Comparison of ENCODE assay signal across 15 cellular contexts in genomic region chr16:14015017-14015416, GRCh38. TPM values are rescaled to one million over a fixed set of nuclear protein-coding genes. Genes with fewer than 3 reads are reported as not detected.
DNase-seq lines count a peak whose midpoint lies in the region; ATAC-seq, FAIRE-seq and TF ChIP-seq lines count a peak whose summit lies in the region.
"Had no signal": no experiment of that assay in that cellular context is flagged by ENCODE, and none has a peak within 500 bp of the region (broad histone marks: within the 10 kb centered on the region; RNA-seq: fewer than 3 reads in every experiment).

No MANE protein-coding gene starts in this region.

- no peaks in the 10 kb centered on the region for H4K20me1 ChIP-seq in osteoblast (ENCODE audit: insufficient read depth, low read length)

- H3K36me3 ChIP-seq in heart left ventricle (no peaks in the 10 kb centered on the region), osteoblast (ENCODE audit: insufficient read depth, low read length) (no peaks in the 10 kb centered on the region)
- H3K36me3 ChIP-seq: ovary had no signal

- H3K9me3 ChIP-seq in heart left ventricle (no peaks in the 10 kb centered on the region), osteoblast (ENCODE audit: low read depth, low read length) (no peaks in the 10 kb centered on the region)
- H3K9me3 ChIP-seq: ovary had no signal

- peak overlapping the region; percentile 12 for H2AFZ ChIP-seq in osteoblast (ENCODE audit: low read length)

- FAIRE-seq in H54 (lab: Jason Lieb, UNC): no peak
- FAIRE-seq: GM19239 had no signal

- intact Hi-C loops in heart left ventricle (cut with DNase I) (loop anchor here in 3 of 10 donors (5.0 to 10.0 kb wide), 3 partner anchors 50 to 60 kb away; partner anchors contain the start of gene MRTFB (in 1 of the 3)), left cardiac atrium (cut with DNase I) (loop anchor here in 1 of 2 donors (10.0 kb wide), 1 partner anchor 90 kb away; the partner anchor contains the start of gene ERCC4)

- H3K4me1 ChIP-seq in heart left ventricle (peaks cover 0 to 58% (median 31%) of the 10 kb centered on the region in 12 donors), osteoblast (ENCODE audit: insufficient read depth, low read length) (peaks cover 32% of the 10 kb centered on the region)

- H3K27ac ChIP-seq in heart left ventricle (peak overlapping the region in 11 of 12 donors; percentile 40 to 86 (median 67)), osteoblast (ENCODE audit: low read depth, low read length) (no peak overlapping the region)
- H3K27ac ChIP-seq: epithelial cell of prostate, ovary, SK-N-MC had no signal

- H3K4me3 ChIP-seq in heart left ventricle: peak overlapping the region in 10 of 12 donors; percentile 9 to 48 (median 34)
- H3K4me3 ChIP-seq in fibroblast of the aortic adventitia (ENCODE audit: low read depth, low read length): no peak overlapping the region
- H3K4me3 ChIP-seq in osteoblast (ENCODE audit: insufficient read depth, low read length): no peak overlapping the region
- H3K4me3 ChIP-seq: ovary, SK-N-MC had no signal

- ATAC-seq in heart left ventricle (no peak), left cardiac atrium (no peak), HG03460 (IDR thresholded peaks at IDR 0.05; ENCODE audit: unreplicated experiment) (no peak), GM21786 (IDR thresholded peaks at IDR 0.05; ENCODE audit: unreplicated experiment) (no peak)

- no peak for DNase-seq in heart left ventricle
- DNase-seq in left cardiac atrium: no peak
- peak; percentile 9 for DNase-seq in fibroblast of the aortic adventitia (ENCODE audit: low read depth)
- DNase-seq in osteoblast (ENCODE audit: insufficient read length, low spot score, missing footprints): no peak
- DNase-seq in stimulated activated CD4-positive, alpha-beta T cell treated with anti-CD3 and anti-CD28 coated beads, Interleukin-4, amount 100 ng/mL, for 4 hours: no peak
- no peak for DNase-seq in H54 (ENCODE audit: insufficient read length, low spot score)
- DNase-seq: activated T-cell treated with anti-CD3 and anti-CD28 coated beads, Interleukin-2, amount 50 U/mL, for 48 hours; NCI-H1436; NCI-H774; ovary had no signal

- no peaks in the 10 kb centered on the region for H3K27me3 ChIP-seq in heart left ventricle
- peaks cover 4% of the 10 kb centered on the region for H3K27me3 ChIP-seq in osteoblast (ENCODE audit: insufficient read depth, low read length)
- H3K27me3 ChIP-seq: ovary had no signal

- WGBS in heart left ventricle, 4 donors: 43 to 57% (median 51%) methylated on average over 5 of the region's 5 CpGs

- no peak for TF ChIP-seq CTCF in heart left ventricle (IDR thresholded peaks at IDR 0.05)
- TF ChIP-seq CTCF in fibroblast of the aortic adventitia (IDR thresholded peaks at IDR 0.05; ENCODE audit: insufficient read depth, low read length): no peak
- no peak for TF ChIP-seq CTCF in osteoblast (IDR thresholded peaks at IDR 0.05; ENCODE audit: extremely low read depth, low read depth, low read length)

- H3K4me2 ChIP-seq in osteoblast (ENCODE audit: insufficient read depth, low read length): peak overlapping the region; percentile 19

- H3K79me2 ChIP-seq in osteoblast (ENCODE audit: insufficient read depth, low read length): no peaks in the 10 kb centered on the region

- TF ChIP-seq POLR2A in heart left ventricle (IDR thresholded peaks at IDR 0.05): no peak
- no peak for TF ChIP-seq POLR2A in H54 (IDR thresholded peaks at IDR 0.05; ENCODE audit: low read depth, low read length)

RNA-seq across cellular contexts. Expression of gene MRTFB, which starts 56.1 kb away (rescaled TPM):
- total RNA-seq in heart left ventricle (10 to 100 TPM; 16.3 to 38.3 (median 32.4) TPM), left cardiac atrium (10 to 100 TPM; 34.7 to 36.8 TPM), fibroblast of the aortic adventitia (ENCODE audit: low replicate concordance) (13.2 and 29.2 TPM in 2 replicates), osteoblast (11.6 and 12.4 TPM in 2 replicates)
- 1 to 10 TPM; 8.0 to 8.3 TPM for polyA plus RNA-seq in heart left ventricle

Comparison
In these comparisons a context has a peak if more than half of its experiments do, and no peak if none do; other contexts are left out.
1. H3K4me3 ChIP-seq: peak in heart left ventricle (10 of 12); none in fibroblast of the aortic adventitia (single experiment) and osteoblast (single experiment).